20 cellular contexts compared by ENCODE assay signal in the genomic region with DNA sequence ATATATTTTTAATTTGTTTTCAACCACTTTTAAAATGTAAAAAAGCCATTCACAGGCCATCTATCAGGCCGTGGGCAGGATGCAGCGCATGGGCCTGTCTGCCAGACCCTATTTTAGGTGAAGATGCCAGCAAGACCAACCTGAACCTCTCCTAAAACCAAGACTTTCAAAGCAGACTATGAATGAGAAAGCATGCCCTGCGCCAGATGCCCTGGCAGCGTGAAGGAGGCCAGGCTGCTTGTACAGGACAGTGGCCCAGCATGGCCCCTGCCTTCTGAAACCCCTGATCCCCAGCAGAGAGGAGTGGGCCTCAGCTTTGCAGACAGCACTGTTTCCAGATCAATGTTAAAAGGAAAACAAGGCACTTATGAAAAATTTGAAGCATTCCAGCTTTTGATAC. TPM values are rescaled to one million over a fixed set of nuclear protein-coding genes. Genes with fewer than 3 reads are reported as not detected.
DNase-seq lines count a peak whose midpoint lies in the region; ATAC-seq and TF ChIP-seq lines count a peak whose summit lies in the region.
"Had no signal": no experiment of that assay in that cellular context is flagged by ENCODE, and none has a peak within 500 bp of the region (broad histone marks: within the 10 kb centered on the region; RNA-seq: fewer than 3 reads in every experiment).

No MANE protein-coding gene starts in this region.

- H3K4me1 ChIP-seq in right atrium auricular region (no peaks in the 10 kb centered on the region), sigmoid colon (peaks cover 0 to 17% (median 0%) of the 10 kb centered on the region in 4 donors)

- no peak for TF ChIP-seq POLR2A in sigmoid colon (IDR thresholded peaks at IDR 0.05)

- H3K27me3 ChIP-seq in right atrium auricular region (no peaks in the 10 kb centered on the region), sigmoid colon (no peaks in the 10 kb centered on the region)

- CTCF ChIA-PET in RWPE1 (lab: Yijun Ruan, JAX) = no interaction called here

- TF ChIP-seq CTCF in right atrium auricular region (IDR thresholded peaks at IDR 0.05) (no peak), RWPE1 (conservative IDR thresholded peaks at IDR 0.05; ENCODE audit: low read depth) (no peak), sigmoid colon (IDR thresholded peaks at IDR 0.05) (no peak)

- DNase-seq in Right ventricle myocardium inferior (ENCODE audit: missing footprints) (peak; percentile 20), right atrium auricular region (ENCODE audit: low spot score) (no peak), RWPE1 (ENCODE audit: low spot score) (no peak), islet precursor cell (peak; percentile 28), sigmoid colon (peak; percentile 28), cerebellar nuclear complex (lab: John Stamatoyannopoulos, UW) (no peak), NCI-H510A (lab: John Stamatoyannopoulos, UW) (no peak)
- DNase-seq: CD4-positive, CD25-positive, alpha-beta regulatory T cell; EL; GF-D8; KG1; NCI-H1092; NCI-H1436; NCI-H187 treated with DMSO at 0.1 percent for 48 hours; NCI-H510A treated with DMSO at 0.1 percent for 48 hours; NCI-H748 treated with DMSO at 0.1 percent for 48 hours; NK-92 treated with Interleukin-12 subunit alpha and Interleukin-12 subunit beta, amount 100 ng/mL, for 24 hours; Right ventricle myocardium superior had no signal

- intact Hi-C loops in Right ventricle myocardium inferior (cut with DNase I) (no loop called here), sigmoid colon (cut with DNase I) (no loop called here)

- no peak overlapping the region for H3K27ac ChIP-seq in right atrium auricular region
- 0 out of 2 replicates have a peak overlapping the region, but pooled peaks have one; percentile 1 for H3K27ac ChIP-seq in RWPE1
- no peak overlapping the region for H3K27ac ChIP-seq in sigmoid colon

- POLR2A ChIA-PET in RWPE1 (lab: Yijun Ruan, JAX; ENCODE audit: low non-redundant PET) = no interaction called here

- no peak overlapping the region for H3K4me3 ChIP-seq in right atrium auricular region
- H3K4me3 ChIP-seq in sigmoid colon = no peak overlapping the region
- H3K4me3 ChIP-seq: GM23338 had no signal

- H3K9me3 ChIP-seq in right atrium auricular region (no peaks in the 10 kb centered on the region), sigmoid colon (no peaks in the 10 kb centered on the region)

- TF ChIP-seq EP300 in sigmoid colon (IDR thresholded peaks at IDR 0.05) = no peak

- H3K36me3 ChIP-seq in right atrium auricular region = peaks cover 28% of the 10 kb centered on the region
- H3K36me3 ChIP-seq in sigmoid colon = peaks cover 5 to 74% (median 23%) of the 10 kb centered on the region in 4 donors

- WGBS in sigmoid colon, 2 donors = 96 to 97% methylated on average over 4 of the region's 4 CpGs

- ATAC-seq in Right ventricle myocardium inferior = no peak
- ATAC-seq in GM21619 (IDR thresholded peaks at IDR 0.05; ENCODE audit: unreplicated experiment) = no peak
- ATAC-seq: GM23338 had no signal

RNA-seq across cellular contexts. Expression of a gene that starts 31.6 kb away (rescaled TPM):
- total RNA-seq in Right ventricle myocardium inferior (6.5 TPM), right atrium auricular region (1 to 10 TPM; 1.7 to 4.8 TPM), sigmoid colon (10 to 100 TPM in 1 of 4 donors, 1 to 10 TPM in 3; 2.8 to 18.3 (median 4.7) TPM)
- 10 to 100 TPM in 1 of 3 donors, 1 to 10 TPM in 2; 3.7 to 23.5 (median 4.2) TPM for polyA plus RNA-seq in sigmoid colon

RNA-seq across cellular contexts. Expression of a gene that starts 45.4 kb away (rescaled TPM):
- total RNA-seq in Right ventricle myocardium inferior (61.0 TPM), right atrium auricular region (10 to 100 TPM; 28.8 to 37.4 TPM), sigmoid colon (10 to 100 TPM; 53.5 to 67.6 (median 60.7) TPM)
- polyA plus RNA-seq in sigmoid colon = 10 to 100 TPM; 15.0 to 22.6 (median 15.7) TPM

Comparison
In these comparisons a context has a peak if more than half of its experiments do, and no peak if none do; other contexts are left out.
1. DNase-seq: peak in Right ventricle myocardium inferior (single experiment), islet precursor cell (single experiment) and sigmoid colon (single experiment); none in right atrium auricular region (single experiment), RWPE1 (single experiment), cerebellar nuclear complex (0 of 2) and NCI-H510A (single experiment).